In genomic region chr10:132593900-132594876, GRCh38 we compare ENCODE assay signal across 8 cellular contexts. TPM values are rescaled to one million over a fixed set of nuclear protein-coding genes. Genes with fewer than 3 reads are reported as not detected.
A peak's percentile ranks its signal among the peaks of the same experiment; 100 is the strongest.
DNase-seq lines count a peak whose midpoint lies in the region; ATAC-seq and TF ChIP-seq lines count a peak whose summit lies in the region.

No MANE protein-coding gene starts in this region.

- H3K27me3 Mint-ChIP-seq in activated naive CD8-positive, alpha-beta T cell treated with anti-CD3 and anti-CD28 coated beads, Interleukin-2, amount 10 ng/mL, durations not matched to agents 7 days and 5 days = peaks cover 5% of the 10 kb centered on the region

- H3K4me1 ChIP-seq in thoracic aorta (ENCODE audit: control insufficient read depth in 1 of 2, low read depth in 2 of 2) (peaks cover 57 to 90% of the 10 kb centered on the region in 2 donors), HAP-1 (peaks cover 8% of the 10 kb centered on the region)

- H3K36me3 ChIP-seq in thoracic aorta (no peaks in the 10 kb centered on the region), HAP-1 (replicated peaks) (no peaks in the 10 kb centered on the region)

- peak; percentile 61 for DNase-seq in activated effector memory CD4-positive, alpha-beta T cell treated with anti-CD3 and anti-CD28 coated beads, Interleukin-2, amount 50 U/mL, for 16 hours
- DNase-seq in activated effector memory CD4-positive, alpha-beta T cell treated with Interleukin-2 at 50 U/mL for 16 hours = no peak
- DNase-seq in activated naive CD8-positive, alpha-beta T cell treated with anti-CD3 and anti-CD28 coated beads, Interleukin-2, amount 10 ng/mL, durations not matched to agents 7 days and 5 days = no peak
- DNase-seq in thoracic aorta (ENCODE audit: low spot score) = no peak
- DNase-seq in effector CD4-positive, alpha-beta T cell = no peak
- no peak for DNase-seq in HAP-1 (ENCODE audit: low spot score in 2 of 2)
- no peak for DNase-seq in stimulated activated CD4-positive, alpha-beta T cell treated with anti-CD3 and anti-CD28 coated beads, Interleukin-12 subunit alpha, Interleukin-12 subunit beta, amount 100 ng/mL, for 4 hours

- H3K27ac ChIP-seq in thoracic aorta = peak overlapping the region; percentile 88 to 96

- peak overlapping the region; percentile 61 for H3K27ac Mint-ChIP-seq in activated naive CD8-positive, alpha-beta T cell treated with anti-CD3 and anti-CD28 coated beads, Interleukin-2, amount 10 ng/mL, durations not matched to agents 7 days and 5 days

- H3K9me3 ChIP-seq in thoracic aorta (no peaks in the 10 kb centered on the region), HAP-1 (peaks cover 3% of the 10 kb centered on the region; the same call in 1 of the 2 replicates)

- H3K4me3 Mint-ChIP-seq in activated naive CD8-positive, alpha-beta T cell treated with anti-CD3 and anti-CD28 coated beads, Interleukin-2, amount 10 ng/mL, durations not matched to agents 7 days and 5 days = peak overlapping the region; percentile 60

- peaks cover 27% of the 10 kb centered on the region for H3K4me1 Mint-ChIP-seq in activated naive CD8-positive, alpha-beta T cell treated with anti-CD3 and anti-CD28 coated beads, Interleukin-2, amount 10 ng/mL, durations not matched to agents 7 days and 5 days

- H3K27me3 ChIP-seq in thoracic aorta (replicated peaks; ENCODE audit: insufficient read depth) (no peaks in the 10 kb centered on the region), HAP-1 (ENCODE audit: low read depth) (no peaks in the 10 kb centered on the region)

- no peak for TF ChIP-seq CTCF in thoracic aorta (IDR thresholded peaks at IDR 0.05)

- H3K9me3 Mint-ChIP-seq in activated naive CD8-positive, alpha-beta T cell treated with anti-CD3 and anti-CD28 coated beads, Interleukin-2, amount 10 ng/mL, durations not matched to agents 7 days and 5 days = peaks cover 22% of the 10 kb centered on the region

- H3K36me3 Mint-ChIP-seq in activated naive CD8-positive, alpha-beta T cell treated with anti-CD3 and anti-CD28 coated beads, Interleukin-2, amount 10 ng/mL, durations not matched to agents 7 days and 5 days = peaks cover 35% of the 10 kb centered on the region

- POLR2A ChIA-PET in activated naive CD8-positive, alpha-beta T cell treated with anti-CD3 and anti-CD28 coated beads, Interleukin-2, amount 10 ng/mL, durations not matched to agents 7 days and 5 days (lab: Charles Lee) = no interaction called here

- in situ Hi-C loops in HAP-1 (cut with MboI; ENCODE audit: low sequenced_read_pairs) = no loop called here

- peak; percentile 61 for ATAC-seq in HG02798 (IDR thresholded peaks at IDR 0.05; ENCODE audit: poor library complexity, unreplicated experiment)
- ATAC-seq in activated naive CD8-positive, alpha-beta T cell treated with anti-CD3 and anti-CD28 coated beads, Interleukin-2, amount 10 ng/mL, durations not matched to agents 7 days and 5 days (ENCODE audit: low read depth) = no peak
- ATAC-seq in thoracic aorta (ENCODE audit: insufficient number of reproducible peaks, low FRiP score, low read depth) = no peak

- no peak overlapping the region for H3K4me3 ChIP-seq in thoracic aorta
- H3K4me3 ChIP-seq in HAP-1 = no peak overlapping the region

RNA-seq across cellular contexts. Expression of gene INPP5A, which starts 56.6 kb away (rescaled TPM):
- 10 to 100 TPM; 14.1 to 15.7 TPM for total RNA-seq in activated naive CD8-positive, alpha-beta T cell treated with anti-CD3 and anti-CD28 coated beads, Interleukin-2, amount 10 ng/mL, durations not matched to agents 7 days and 5 days
- total RNA-seq in thoracic aorta = 100 to 1,000 TPM; 120 to 142 TPM

Comparison
In these comparisons a context has a peak if more than half of its experiments do, and no peak if none do; other contexts are left out.
1. RNA of gene INPP5A, which starts 56.6 kb away (total RNA-seq): 120 to 142 TPM in thoracic aorta; 14.1 to 15.7 TPM in activated naive CD8-positive, alpha-beta T cell treated with anti-CD3 and anti-CD28 coated beads, Interleukin-2, amount 10 ng/mL, durations not matched to agents 7 days and 5 days; every median in the first group is over 4 times any median in the second.